ENCODE assay signal across 1 cellular context in the genomic region with DNA sequence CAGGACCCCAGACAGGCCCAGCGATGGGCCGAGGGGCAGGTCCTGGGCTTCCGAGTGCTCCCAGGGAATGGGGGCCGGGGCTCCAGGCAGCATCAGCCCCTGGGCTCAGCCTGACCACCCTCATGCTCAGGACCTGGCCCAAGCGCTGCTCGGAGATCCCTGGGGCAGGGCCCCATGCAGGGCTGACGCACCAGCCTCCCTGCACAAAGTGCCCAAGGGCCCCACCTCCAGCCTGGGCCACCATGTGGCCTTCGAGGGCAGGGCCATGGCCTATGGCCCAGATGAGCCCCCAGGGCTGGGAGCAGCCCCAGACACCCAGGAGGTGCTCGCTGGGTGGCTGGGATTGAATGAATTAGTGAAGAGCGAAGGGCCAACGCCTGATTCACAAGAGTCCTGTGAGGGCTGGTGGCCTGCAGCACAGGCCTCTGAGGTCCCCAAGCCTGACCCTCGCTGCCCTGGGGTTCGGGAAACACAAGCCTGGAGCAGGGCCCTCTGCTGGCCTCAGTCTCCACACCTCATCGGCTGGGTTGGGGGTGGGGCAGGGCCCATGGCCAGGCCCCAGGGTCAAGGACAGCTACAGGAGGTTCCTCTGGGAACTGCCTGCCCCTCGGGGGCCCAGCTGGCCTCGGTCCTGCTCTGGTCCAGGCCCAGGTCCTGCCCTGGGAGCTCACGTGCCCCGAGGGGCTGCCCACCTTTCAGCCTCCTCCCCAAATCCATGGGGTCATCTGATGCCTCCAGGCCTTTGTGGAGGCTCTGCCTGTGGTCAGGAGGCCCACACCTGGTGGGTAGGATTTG.
TF ChIP-seq lines count a peak whose summit lies in the region.

No MANE protein-coding gene starts in this region.

TF ChIP-seq in HepG2, 621 proteins besides CTCF, POLR2A, EP300 and RAD21 (continued from another document and continues in another):
- TF ChIP-seq, protein P1, sequence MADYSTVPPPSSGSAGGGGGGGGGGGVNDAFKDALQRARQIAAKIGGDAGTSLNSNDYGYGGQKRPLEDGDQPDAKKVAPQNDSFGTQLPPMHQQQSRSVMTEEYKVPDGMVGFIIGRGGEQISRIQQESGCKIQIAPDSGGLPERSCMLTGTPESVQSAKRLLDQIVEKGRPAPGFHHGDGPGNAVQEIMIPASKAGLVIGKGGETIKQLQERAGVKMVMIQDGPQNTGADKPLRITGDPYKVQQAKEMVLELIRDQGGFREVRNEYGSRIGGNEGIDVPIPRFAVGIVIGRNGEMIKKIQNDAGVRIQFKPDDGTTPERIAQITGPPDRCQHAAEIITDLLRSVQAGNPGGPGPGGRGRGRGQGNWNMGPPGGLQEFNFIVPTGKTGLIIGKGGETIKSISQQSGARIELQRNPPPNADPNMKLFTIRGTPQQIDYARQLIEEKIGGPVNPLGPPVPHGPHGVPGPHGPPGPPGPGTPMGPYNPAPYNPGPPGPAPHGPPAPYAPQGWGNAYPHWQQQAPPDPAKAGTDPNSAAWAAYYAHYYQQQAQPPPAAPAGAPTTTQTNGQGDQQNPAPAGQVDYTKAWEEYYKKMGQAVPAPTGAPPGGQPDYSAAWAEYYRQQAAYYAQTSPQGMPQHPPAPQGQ (CRISPR knock-in tag; IDR thresholded peaks at IDR 0.05; ENCODE audit: borderline replicate concordance), result no peak; the same call in 1 of the 2 replicates
- TF ChIP-seq, protein P2, sequence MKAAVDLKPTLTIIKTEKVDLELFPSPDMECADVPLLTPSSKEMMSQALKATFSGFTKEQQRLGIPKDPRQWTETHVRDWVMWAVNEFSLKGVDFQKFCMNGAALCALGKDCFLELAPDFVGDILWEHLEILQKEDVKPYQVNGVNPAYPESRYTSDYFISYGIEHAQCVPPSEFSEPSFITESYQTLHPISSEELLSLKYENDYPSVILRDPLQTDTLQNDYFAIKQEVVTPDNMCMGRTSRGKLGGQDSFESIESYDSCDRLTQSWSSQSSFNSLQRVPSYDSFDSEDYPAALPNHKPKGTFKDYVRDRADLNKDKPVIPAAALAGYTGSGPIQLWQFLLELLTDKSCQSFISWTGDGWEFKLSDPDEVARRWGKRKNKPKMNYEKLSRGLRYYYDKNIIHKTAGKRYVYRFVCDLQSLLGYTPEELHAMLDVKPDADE (CRISPR knock-in tag; IDR thresholded peaks at IDR 0.05), result no peak
- TF ChIP-seq ZBTB21 (CRISPR knock-in tag; IDR thresholded peaks at IDR 0.05) (no peak), DNMT3B (CRISPR knock-in tag; conservative IDR thresholded peaks at IDR 0.05) (no peak; the same call in 1 of the 2 replicates), JARID2 (CRISPR knock-in tag; IDR thresholded peaks at IDR 0.05; ENCODE audit: insufficient replicate concordance) (no peak), NCOR1 (IDR thresholded peaks at IDR 0.05; ENCODE audit: borderline replicate concordance, low read length) (peak; percentile 41; the same call in 1 of the 2 replicates), ZC3H13 (CRISPR knock-in tag; IDR thresholded peaks at IDR 0.05) (no peak), HDAC1 (CRISPR knock-in tag; IDR thresholded peaks at IDR 0.05) (peak; percentile 76), BRD4 (CRISPR knock-in tag; IDR thresholded peaks at IDR 0.05) (peak; percentile 65; the same call in 1 of the 2 replicates), MBNL3 (CRISPR knock-in tag; conservative IDR thresholded peaks at IDR 0.05) (no peak), RFXANK (CRISPR knock-in tag; IDR thresholded peaks at IDR 0.05) (no peak), ZNF792 (CRISPR knock-in tag; IDR thresholded peaks at IDR 0.05) (peak; percentile 81; the same call in 1 of the 2 replicates), SALL1 (CRISPR knock-in tag; IDR thresholded peaks at IDR 0.05) (peak; percentile 77), FOXJ3 (CRISPR knock-in tag; IDR thresholded peaks at IDR 0.05; ENCODE audit: borderline replicate concordance) (peak; percentile 68; the same call in 1 of the 2 replicates), DPF2 (CRISPR knock-in tag; IDR thresholded peaks at IDR 0.05; ENCODE audit: borderline replicate concordance, low read depth) (no peak), ZNF557 (CRISPR knock-in tag; IDR thresholded peaks at IDR 0.05) (0 out of 2 replicates have a peak, but pooled peaks have one; percentile 29), PPARG (CRISPR knock-in tag; conservative IDR thresholded peaks at IDR 0.05) (peak; percentile 97), ZSCAN20 (CRISPR knock-in tag; IDR thresholded peaks at IDR 0.05; ENCODE audit: borderline replicate concordance) (no peak), MIXL1 (CRISPR knock-in tag; IDR thresholded peaks at IDR 0.05) (no peak), ZNF670 (CRISPR knock-in tag; IDR thresholded peaks at IDR 0.05; ENCODE audit: borderline replicate concordance) (no peak), ZNF235 (CRISPR knock-in tag; IDR thresholded peaks at IDR 0.05; ENCODE audit: borderline replicate concordance) (no peak), ZNF343 (CRISPR knock-in tag; IDR thresholded peaks at IDR 0.05) (0 out of 2 replicates have a peak, but pooled peaks have one; percentile 50), ARNTL (CRISPR knock-in tag; IDR thresholded peaks at IDR 0.05) (peak; percentile 96)
- TF ChIP-seq, protein P3, sequence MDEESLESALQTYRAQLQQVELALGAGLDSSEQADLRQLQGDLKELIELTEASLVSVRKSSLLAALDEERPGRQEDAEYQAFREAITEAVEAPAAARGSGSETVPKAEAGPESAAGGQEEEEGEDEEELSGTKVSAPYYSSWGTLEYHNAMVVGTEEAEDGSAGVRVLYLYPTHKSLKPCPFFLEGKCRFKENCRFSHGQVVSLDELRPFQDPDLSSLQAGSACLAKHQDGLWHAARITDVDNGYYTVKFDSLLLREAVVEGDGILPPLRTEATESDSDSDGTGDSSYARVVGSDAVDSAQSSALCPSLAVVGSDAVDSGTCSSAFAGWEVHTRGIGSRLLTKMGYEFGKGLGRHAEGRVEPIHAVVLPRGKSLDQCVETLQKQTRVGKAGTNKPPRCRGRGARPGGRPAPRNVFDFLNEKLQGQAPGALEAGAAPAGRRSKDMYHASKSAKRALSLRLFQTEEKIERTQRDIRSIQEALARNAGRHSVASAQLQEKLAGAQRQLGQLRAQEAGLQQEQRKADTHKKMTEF (CRISPR knock-in tag; IDR thresholded peaks at IDR 0.05), result peak; percentile 83; the same call in 1 of the 2 replicates
- TF ChIP-seq, protein P4, sequence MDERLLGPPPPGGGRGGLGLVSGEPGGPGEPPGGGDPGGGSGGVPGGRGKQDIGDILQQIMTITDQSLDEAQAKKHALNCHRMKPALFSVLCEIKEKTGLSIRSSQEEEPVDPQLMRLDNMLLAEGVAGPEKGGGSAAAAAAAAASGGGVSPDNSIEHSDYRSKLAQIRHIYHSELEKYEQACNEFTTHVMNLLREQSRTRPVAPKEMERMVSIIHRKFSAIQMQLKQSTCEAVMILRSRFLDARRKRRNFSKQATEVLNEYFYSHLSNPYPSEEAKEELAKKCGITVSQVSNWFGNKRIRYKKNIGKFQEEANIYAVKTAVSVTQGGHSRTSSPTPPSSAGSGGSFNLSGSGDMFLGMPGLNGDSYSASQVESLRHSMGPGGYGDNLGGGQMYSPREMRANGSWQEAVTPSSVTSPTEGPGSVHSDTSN (CRISPR knock-in tag; IDR thresholded peaks at IDR 0.05), result no peak
- TF ChIP-seq, protein P5, sequence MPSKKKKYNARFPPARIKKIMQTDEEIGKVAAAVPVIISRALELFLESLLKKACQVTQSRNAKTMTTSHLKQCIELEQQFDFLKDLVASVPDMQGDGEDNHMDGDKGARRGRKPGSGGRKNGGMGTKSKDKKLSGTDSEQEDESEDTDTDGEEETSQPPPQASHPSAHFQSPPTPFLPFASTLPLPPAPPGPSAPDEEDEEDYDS (CRISPR knock-in tag; IDR thresholded peaks at IDR 0.05), result no peak; the same call in 1 of the 2 replicates
- TF ChIP-seq, protein P6, sequence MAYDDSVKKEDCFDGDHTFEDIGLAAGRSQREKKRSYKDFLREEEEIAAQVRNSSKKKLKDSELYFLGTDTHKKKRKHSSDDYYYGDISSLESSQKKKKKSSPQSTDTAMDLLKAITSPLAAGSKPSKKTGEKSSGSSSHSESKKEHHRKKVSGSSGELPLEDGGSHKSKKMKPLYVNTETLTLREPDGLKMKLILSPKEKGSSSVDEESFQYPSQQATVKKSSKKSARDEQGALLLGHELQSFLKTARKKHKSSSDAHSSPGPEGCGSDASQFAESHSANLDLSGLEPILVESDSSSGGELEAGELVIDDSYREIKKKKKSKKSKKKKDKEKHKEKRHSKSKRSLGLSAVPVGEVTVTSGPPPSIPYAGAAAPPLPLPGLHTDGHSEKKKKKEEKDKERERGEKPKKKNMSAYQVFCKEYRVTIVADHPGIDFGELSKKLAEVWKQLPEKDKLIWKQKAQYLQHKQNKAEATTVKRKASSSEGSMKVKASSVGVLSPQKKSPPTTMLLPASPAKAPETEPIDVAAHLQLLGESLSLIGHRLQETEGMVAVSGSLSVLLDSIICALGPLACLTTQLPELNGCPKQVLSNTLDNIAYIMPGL (CRISPR knock-in tag; IDR thresholded peaks at IDR 0.05; ENCODE audit: borderline replicate concordance in 1 of 2, low read depth in 1 of 2), result peak in 1 of 2 experiments; percentile 88; a peak in 1 of 4 replicates
- TF ChIP-seq, protein P7, sequence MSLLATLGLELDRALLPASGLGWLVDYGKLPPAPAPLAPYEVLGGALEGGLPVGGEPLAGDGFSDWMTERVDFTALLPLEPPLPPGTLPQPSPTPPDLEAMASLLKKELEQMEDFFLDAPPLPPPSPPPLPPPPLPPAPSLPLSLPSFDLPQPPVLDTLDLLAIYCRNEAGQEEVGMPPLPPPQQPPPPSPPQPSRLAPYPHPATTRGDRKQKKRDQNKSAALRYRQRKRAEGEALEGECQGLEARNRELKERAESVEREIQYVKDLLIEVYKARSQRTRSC (CRISPR knock-in tag; IDR thresholded peaks at IDR 0.05; ENCODE audit: low read depth), result 0 out of 2 replicates have a peak, but pooled peaks have one; percentile 62
- TF ChIP-seq, protein P8, sequence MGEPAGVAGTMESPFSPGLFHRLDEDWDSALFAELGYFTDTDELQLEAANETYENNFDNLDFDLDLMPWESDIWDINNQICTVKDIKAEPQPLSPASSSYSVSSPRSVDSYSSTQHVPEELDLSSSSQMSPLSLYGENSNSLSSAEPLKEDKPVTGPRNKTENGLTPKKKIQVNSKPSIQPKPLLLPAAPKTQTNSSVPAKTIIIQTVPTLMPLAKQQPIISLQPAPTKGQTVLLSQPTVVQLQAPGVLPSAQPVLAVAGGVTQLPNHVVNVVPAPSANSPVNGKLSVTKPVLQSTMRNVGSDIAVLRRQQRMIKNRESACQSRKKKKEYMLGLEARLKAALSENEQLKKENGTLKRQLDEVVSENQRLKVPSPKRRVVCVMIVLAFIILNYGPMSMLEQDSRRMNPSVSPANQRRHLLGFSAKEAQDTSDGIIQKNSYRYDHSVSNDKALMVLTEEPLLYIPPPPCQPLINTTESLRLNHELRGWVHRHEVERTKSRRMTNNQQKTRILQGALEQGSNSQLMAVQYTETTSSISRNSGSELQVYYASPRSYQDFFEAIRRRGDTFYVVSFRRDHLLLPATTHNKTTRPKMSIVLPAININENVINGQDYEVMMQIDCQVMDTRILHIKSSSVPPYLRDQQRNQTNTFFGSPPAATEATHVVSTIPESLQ (CRISPR knock-in tag; conservative IDR thresholded peaks at IDR 0.05), result no peak
- TF ChIP-seq, protein P9, sequence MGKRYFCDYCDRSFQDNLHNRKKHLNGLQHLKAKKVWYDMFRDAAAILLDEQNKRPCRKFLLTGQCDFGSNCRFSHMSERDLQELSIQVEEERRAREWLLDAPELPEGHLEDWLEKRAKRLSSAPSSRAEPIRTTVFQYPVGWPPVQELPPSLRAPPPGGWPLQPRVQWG (CRISPR knock-in tag; IDR thresholded peaks at IDR 0.05; ENCODE audit: borderline replicate concordance, low read depth), result no peak
- TF ChIP-seq, protein P10, sequence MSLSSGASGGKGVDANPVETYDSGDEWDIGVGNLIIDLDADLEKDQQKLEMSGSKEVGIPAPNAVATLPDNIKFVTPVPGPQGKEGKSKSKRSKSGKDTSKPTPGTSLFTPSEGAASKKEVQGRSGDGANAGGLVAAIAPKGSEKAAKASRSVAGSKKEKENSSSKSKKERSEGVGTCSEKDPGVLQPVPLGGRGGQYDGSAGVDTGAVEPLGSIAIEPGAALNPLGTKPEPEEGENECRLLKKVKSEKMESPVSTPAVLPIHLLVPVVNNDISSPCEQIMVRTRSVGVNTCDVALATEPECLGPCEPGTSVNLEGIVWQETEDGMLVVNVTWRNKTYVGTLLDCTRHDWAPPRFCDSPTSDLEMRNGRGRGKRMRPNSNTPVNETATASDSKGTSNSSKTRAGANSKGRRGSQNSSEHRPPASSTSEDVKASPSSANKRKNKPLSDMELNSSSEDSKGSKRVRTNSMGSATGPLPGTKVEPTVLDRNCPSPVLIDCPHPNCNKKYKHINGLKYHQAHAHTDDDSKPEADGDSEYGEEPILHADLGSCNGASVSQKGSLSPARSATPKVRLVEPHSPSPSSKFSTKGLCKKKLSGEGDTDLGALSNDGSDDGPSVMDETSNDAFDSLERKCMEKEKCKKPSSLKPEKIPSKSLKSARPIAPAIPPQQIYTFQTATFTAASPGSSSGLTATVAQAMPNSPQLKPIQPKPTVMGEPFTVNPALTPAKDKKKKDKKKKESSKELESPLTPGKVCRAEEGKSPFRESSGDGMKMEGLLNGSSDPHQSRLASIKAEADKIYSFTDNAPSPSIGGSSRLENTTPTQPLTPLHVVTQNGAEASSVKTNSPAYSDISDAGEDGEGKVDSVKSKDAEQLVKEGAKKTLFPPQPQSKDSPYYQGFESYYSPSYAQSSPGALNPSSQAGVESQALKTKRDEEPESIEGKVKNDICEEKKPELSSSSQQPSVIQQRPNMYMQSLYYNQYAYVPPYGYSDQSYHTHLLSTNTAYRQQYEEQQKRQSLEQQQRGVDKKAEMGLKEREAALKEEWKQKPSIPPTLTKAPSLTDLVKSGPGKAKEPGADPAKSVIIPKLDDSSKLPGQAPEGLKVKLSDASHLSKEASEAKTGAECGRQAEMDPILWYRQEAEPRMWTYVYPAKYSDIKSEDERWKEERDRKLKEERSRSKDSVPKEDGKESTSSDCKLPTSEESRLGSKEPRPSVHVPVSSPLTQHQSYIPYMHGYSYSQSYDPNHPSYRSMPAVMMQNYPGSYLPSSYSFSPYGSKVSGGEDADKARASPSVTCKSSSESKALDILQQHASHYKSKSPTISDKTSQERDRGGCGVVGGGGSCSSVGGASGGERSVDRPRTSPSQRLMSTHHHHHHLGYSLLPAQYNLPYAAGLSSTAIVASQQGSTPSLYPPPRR (CRISPR knock-in tag; IDR thresholded peaks at IDR 0.05; ENCODE audit: borderline replicate concordance), result peak; percentile 92
- TF ChIP-seq, protein P11, sequence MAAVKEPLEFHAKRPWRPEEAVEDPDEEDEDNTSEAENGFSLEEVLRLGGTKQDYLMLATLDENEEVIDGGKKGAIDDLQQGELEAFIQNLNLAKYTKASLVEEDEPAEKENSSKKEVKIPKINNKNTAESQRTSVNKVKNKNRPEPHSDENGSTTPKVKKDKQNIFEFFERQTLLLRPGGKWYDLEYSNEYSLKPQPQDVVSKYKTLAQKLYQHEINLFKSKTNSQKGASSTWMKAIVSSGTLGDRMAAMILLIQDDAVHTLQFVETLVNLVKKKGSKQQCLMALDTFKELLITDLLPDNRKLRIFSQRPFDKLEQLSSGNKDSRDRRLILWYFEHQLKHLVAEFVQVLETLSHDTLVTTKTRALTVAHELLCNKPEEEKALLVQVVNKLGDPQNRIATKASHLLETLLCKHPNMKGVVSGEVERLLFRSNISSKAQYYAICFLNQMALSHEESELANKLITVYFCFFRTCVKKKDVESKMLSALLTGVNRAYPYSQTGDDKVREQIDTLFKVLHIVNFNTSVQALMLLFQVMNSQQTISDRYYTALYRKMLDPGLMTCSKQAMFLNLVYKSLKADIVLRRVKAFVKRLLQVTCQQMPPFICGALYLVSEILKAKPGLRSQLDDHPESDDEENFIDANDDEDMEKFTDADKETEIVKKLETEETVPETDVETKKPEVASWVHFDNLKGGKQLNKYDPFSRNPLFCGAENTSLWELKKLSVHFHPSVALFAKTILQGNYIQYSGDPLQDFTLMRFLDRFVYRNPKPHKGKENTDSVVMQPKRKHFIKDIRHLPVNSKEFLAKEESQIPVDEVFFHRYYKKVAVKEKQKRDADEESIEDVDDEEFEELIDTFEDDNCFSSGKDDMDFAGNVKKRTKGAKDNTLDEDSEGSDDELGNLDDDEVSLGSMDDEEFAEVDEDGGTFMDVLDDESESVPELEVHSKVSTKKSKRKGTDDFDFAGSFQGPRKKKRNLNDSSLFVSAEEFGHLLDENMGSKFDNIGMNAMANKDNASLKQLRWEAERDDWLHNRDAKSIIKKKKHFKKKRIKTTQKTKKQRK (IDR thresholded peaks at IDR 0.05; ENCODE audit: low read length), result no peak
